11 cellular contexts compared by ENCODE assay signal in genomic region chr3:42500909-42501308, GRCh38. TPM values are rescaled to one million over a fixed set of nuclear protein-coding genes. Genes with fewer than 3 reads are reported as not detected.
A peak's percentile ranks its signal among the peaks of the same experiment; 100 is the strongest.
DNase-seq lines count a peak whose midpoint lies in the region; ATAC-seq and TF ChIP-seq lines count a peak whose summit lies in the region.
"Had no signal": no experiment of that assay in that cellular context is flagged by ENCODE, and none has a peak within 500 bp of the region (broad histone marks: within the 10 kb centered on the region; RNA-seq: fewer than 3 reads in every experiment).

No MANE protein-coding gene starts in this region.

- H3K4me1 Mint-ChIP-seq in activated T-cell treated with anti-CD3 and anti-CD28 coated beads, Interleukin-2, amount 50 U/mL, for 24 hours (ENCODE audit: low read depth), result peaks cover 30% of the 10 kb centered on the region
- peaks cover 22% of the 10 kb centered on the region for H3K4me1 Mint-ChIP-seq in activated B cell treated with CpG ODN at 0.5 μM for 24 hours

- DNase-seq in activated T-cell treated with anti-CD3 and anti-CD28 coated beads, Interleukin-2, amount 50 U/mL, for 24 hours, result no peak
- DNase-seq in activated T-cell treated with anti-CD3 and anti-CD28 coated beads for 4 hours (no peak), activated B cell treated with CpG ODN at 0.5 μM for 24 hours (peak; percentile 14), DMS153 (lab: John Stamatoyannopoulos, UW) (no peak), GM10248 (ENCODE audit: extremely low spot score) (no peak)
- peak; percentile 4 for DNase-seq in stimulated activated CD8-positive, alpha-beta memory T cell treated with anti-CD3 and anti-CD28 coated beads, Interleukin-4, amount 100 ng/mL, for 48 hours

- H3K27me3 Mint-ChIP-seq in activated T-cell treated with anti-CD3 and anti-CD28 coated beads, Interleukin-2, amount 50 U/mL, for 24 hours, result peaks cover 31% of the 10 kb centered on the region
- peaks cover 24% of the 10 kb centered on the region for H3K27me3 Mint-ChIP-seq in activated B cell treated with CpG ODN at 0.5 μM for 24 hours

- peaks cover 59% of the 10 kb centered on the region for H3K27me3 ChIP-seq in iPS-18a (ENCODE audit: control insufficient read depth, insufficient read depth, low read length)

- no peaks in the 10 kb centered on the region for H3K9me3 ChIP-seq in iPS-18a (ENCODE audit: control insufficient read depth, low read depth, low read length)
- H3K9me3 ChIP-seq: lower lobe of right lung, tibial nerve had no signal

- intact Hi-C loops in activated B cell treated with CpG ODN at 0.5 μM for 24 hours (cut with micrococcal nuclease), result loop anchor here (5.0 kb wide), 3 partner anchors 81 to 539 kb away; partner anchors contain the start of genes SEC22C and ULK4

- TF ChIP-seq CTCF in activated B cell treated with CpG ODN at 0.5 μM for 24 hours (IDR thresholded peaks at IDR 0.05), result no peak
- TF ChIP-seq CTCF in GM10248 (IDR thresholded peaks at IDR 0.05; ENCODE audit: control extremely low read depth, extremely low read depth, low read depth, missing control alignments), result no peak

- no peaks in the 10 kb centered on the region for H3K36me3 ChIP-seq in iPS-18a (ENCODE audit: control insufficient read depth, low read depth, low read length)
- H3K36me3 ChIP-seq: lower lobe of right lung, tibial nerve had no signal

- H3K9ac ChIP-seq in iPS-18a (ENCODE audit: low read length), result no peak overlapping the region

- peaks cover 15% of the 10 kb centered on the region for H3K4me1 ChIP-seq in iPS-18a (ENCODE audit: control insufficient read depth, low read depth, low read length)

- H3K9me3 Mint-ChIP-seq in activated T-cell treated with anti-CD3 and anti-CD28 coated beads, Interleukin-2, amount 50 U/mL, for 24 hours, result no peaks in the 10 kb centered on the region
- no peaks in the 10 kb centered on the region for H3K9me3 Mint-ChIP-seq in activated B cell treated with CpG ODN at 0.5 μM for 24 hours

- POLR2A ChIA-PET in activated B cell treated with CpG ODN at 0.5 μM for 24 hours (lab: Charles Lee), result interaction anchor here (1.8 kb wide), 1 partner anchor 90 kb away, joined by 14 read pairs; the partner anchor contains the start of gene SS18L2
- POLR2A ChIA-PET in GM10248 (lab: Yijun Ruan, JAX), result no interaction called here

- peak overlapping the region; percentile 69 for H3K4me3 ChIP-seq in iPS-18a (ENCODE audit: low read length)

- no peak for ATAC-seq in activated B cell treated with CpG ODN at 0.5 μM for 24 hours (ENCODE audit: low read depth)
- ATAC-seq in GM21737 (IDR thresholded peaks at IDR 0.05; ENCODE audit: unreplicated experiment), result no peak

- peak overlapping the region; percentile 18 for H3K4me3 Mint-ChIP-seq in activated T-cell treated with anti-CD3 and anti-CD28 coated beads, Interleukin-2, amount 50 U/mL, for 24 hours
- H3K4me3 Mint-ChIP-seq in activated B cell treated with CpG ODN at 0.5 μM for 24 hours, result peak overlapping the region; percentile 25

- no peak overlapping the region for H3K27ac Mint-ChIP-seq in activated T-cell treated with anti-CD3 and anti-CD28 coated beads, Interleukin-2, amount 50 U/mL, for 24 hours
- no peak overlapping the region for H3K27ac Mint-ChIP-seq in activated B cell treated with CpG ODN at 0.5 μM for 24 hours

- CTCF ChIA-PET in activated B cell treated with CpG ODN at 0.5 μM for 24 hours (lab: Charles Lee) (interaction anchor here (0.9 to 2.8 kb wide), 7 partner anchors 11 to 254 kb away, joined by 3 to 18 read pairs (median 6); no protein-coding TSS in a partner anchor), GM10248 (lab: Yijun Ruan, JAX) (interaction anchor here (0.7 to 1.2 kb wide), 3 partner anchors 33 to 380 kb away, joined by 3 read pairs; no protein-coding TSS in a partner anchor)

- no peaks in the 10 kb centered on the region for H3K36me3 Mint-ChIP-seq in activated T-cell treated with anti-CD3 and anti-CD28 coated beads, Interleukin-2, amount 50 U/mL, for 24 hours (ENCODE audit: low read depth)
- no peaks in the 10 kb centered on the region for H3K36me3 Mint-ChIP-seq in activated B cell treated with CpG ODN at 0.5 μM for 24 hours (ENCODE audit: low read depth)

- H3K27ac ChIP-seq in iPS-18a (ENCODE audit: low read length), result no peak overlapping the region
- H3K27ac ChIP-seq: tibial nerve had no signal

RNA-seq across cellular contexts. Expression of gene VIPR1, which starts 1.5 kb away (rescaled TPM):
- 3.2 and 3.6 TPM in 2 replicates for total RNA-seq in activated B cell treated with CpG ODN at 0.5 μM for 24 hours
- total RNA-seq: LHCN-M2 had no signal

Comparison
In these comparisons a context has a peak if more than half of its experiments do, and no peak if none do; other contexts are left out.
1. DNase-seq: peak in activated B cell treated with CpG ODN at 0.5 μM for 24 hours (single experiment) and stimulated activated CD8-positive, alpha-beta memory T cell treated with anti-CD3 and anti-CD28 coated beads, Interleukin-4, amount 100 ng/mL, for 48 hours (single experiment); none in activated T-cell treated with anti-CD3 and anti-CD28 coated beads, Interleukin-2, amount 50 U/mL, for 24 hours (single experiment), activated T-cell treated with anti-CD3 and anti-CD28 coated beads for 4 hours (single experiment), DMS153 (single experiment) and GM10248 (single experiment).